In the genomic region with DNA sequence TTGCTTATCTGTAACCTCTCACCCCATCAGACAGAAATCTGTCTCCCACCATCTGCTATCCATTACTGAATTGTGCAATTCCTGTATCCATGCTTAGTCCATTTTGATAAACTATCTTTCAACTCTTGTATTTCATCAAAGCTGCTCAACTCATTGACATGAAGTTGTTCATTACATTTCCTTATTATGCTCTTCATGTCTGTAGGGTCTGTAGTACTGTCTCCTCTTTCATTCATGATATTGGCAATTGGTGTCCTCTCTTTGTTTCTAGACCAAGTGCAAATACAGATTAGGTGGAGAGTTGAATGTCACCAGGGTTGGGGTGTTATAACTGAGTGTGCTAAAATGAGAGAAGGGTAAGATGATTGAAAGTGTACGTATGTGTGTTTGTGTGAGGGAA, we compare ENCODE assay signal across 1 cellular context.
A peak's percentile ranks its signal among the peaks of the same experiment; 100 is the strongest.
TF ChIP-seq lines count a peak whose summit lies in the region.

No MANE protein-coding gene starts in this region.

TF ChIP-seq in HEK293, 187 proteins besides CTCF, POLR2A, EP300 and RAD21:
- TF ChIP-seq ZNF280D (tag by site-specific recombination; IDR thresholded peaks at IDR 0.05) (peak; percentile 40; the same call in 1 of the 2 replicates), ZBTB17 (tag by site-specific recombination; IDR thresholded peaks at IDR 0.05) (no peak), ZNF114 (tag by site-specific recombination; IDR thresholded peaks at IDR 0.05) (no peak), ZNF19 (tag by site-specific recombination; IDR thresholded peaks at IDR 0.05; ENCODE audit: low read depth) (no peak), ZNF626 (tag by site-specific recombination; IDR thresholded peaks at IDR 0.05) (0 out of 2 replicates have a peak, but pooled peaks have one; percentile 62), ZNF394 (tag by site-specific recombination; IDR thresholded peaks at IDR 0.05; ENCODE audit: borderline replicate concordance) (no peak), ZNF211 (tag by site-specific recombination; IDR thresholded peaks at IDR 0.05; ENCODE audit: low read depth) (0 out of 2 replicates have a peak, but pooled peaks have one; percentile 17), ZNF610 (tag by site-specific recombination; IDR thresholded peaks at IDR 0.05; ENCODE audit: borderline replicate concordance) (0 out of 2 replicates have a peak, but pooled peaks have one; percentile 23), ZNF585B (tag by site-specific recombination; IDR thresholded peaks at IDR 0.05) (0 out of 2 replicates have a peak, but pooled peaks have one; percentile 12), ZNF776 (tag by site-specific recombination; IDR thresholded peaks at IDR 0.05; ENCODE audit: borderline replicate concordance) (no peak), ZNF704 (tag by site-specific recombination; IDR thresholded peaks at IDR 0.05) (no peak), TRIM28 (IDR thresholded peaks at IDR 0.05; ENCODE audit: borderline replicate concordance, low read length) (0 out of 2 replicates have a peak, but pooled peaks have one; percentile 63), ZFP41 (tag by site-specific recombination; IDR thresholded peaks at IDR 0.05; ENCODE audit: borderline replicate concordance) (no peak), SETDB1 (IDR thresholded peaks at IDR 0.05; ENCODE audit: insufficient read length, low read length) (peak; percentile 92)
- TF ChIP-seq, protein P1, sequence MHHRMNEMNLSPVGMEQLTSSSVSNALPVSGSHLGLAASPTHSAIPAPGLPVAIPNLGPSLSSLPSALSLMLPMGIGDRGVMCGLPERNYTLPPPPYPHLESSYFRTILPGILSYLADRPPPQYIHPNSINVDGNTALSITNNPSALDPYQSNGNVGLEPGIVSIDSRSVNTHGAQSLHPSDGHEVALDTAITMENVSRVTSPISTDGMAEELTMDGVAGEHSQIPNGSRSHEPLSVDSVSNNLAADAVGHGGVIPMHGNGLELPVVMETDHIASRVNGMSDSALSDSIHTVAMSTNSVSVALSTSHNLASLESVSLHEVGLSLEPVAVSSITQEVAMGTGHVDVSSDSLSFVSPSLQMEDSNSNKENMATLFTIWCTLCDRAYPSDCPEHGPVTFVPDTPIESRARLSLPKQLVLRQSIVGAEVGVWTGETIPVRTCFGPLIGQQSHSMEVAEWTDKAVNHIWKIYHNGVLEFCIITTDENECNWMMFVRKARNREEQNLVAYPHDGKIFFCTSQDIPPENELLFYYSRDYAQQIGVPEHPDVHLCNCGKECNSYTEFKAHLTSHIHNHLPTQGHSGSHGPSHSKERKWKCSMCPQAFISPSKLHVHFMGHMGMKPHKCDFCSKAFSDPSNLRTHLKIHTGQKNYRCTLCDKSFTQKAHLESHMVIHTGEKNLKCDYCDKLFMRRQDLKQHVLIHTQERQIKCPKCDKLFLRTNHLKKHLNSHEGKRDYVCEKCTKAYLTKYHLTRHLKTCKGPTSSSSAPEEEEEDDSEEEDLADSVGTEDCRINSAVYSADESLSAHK (tag by site-specific recombination; IDR thresholded peaks at IDR 0.05) = no peak
- TF ChIP-seq, protein P2, sequence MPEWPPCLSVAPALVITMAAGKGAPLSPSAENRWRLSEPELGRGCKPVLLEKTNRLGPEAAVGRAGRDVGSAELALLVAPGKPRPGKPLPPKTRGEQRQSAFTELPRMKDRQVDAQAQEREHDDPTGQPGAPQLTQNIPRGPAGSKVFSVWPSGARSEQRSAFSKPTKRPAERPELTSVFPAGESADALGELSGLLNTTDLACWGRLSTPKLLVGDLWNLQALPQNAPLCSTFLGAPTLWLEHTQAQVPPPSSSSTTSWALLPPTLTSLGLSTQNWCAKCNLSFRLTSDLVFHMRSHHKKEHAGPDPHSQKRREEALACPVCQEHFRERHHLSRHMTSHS (tag by site-specific recombination; IDR thresholded peaks at IDR 0.05) = no peak
